ENCODE assay signal across 1 cellular context in the genomic region with DNA sequence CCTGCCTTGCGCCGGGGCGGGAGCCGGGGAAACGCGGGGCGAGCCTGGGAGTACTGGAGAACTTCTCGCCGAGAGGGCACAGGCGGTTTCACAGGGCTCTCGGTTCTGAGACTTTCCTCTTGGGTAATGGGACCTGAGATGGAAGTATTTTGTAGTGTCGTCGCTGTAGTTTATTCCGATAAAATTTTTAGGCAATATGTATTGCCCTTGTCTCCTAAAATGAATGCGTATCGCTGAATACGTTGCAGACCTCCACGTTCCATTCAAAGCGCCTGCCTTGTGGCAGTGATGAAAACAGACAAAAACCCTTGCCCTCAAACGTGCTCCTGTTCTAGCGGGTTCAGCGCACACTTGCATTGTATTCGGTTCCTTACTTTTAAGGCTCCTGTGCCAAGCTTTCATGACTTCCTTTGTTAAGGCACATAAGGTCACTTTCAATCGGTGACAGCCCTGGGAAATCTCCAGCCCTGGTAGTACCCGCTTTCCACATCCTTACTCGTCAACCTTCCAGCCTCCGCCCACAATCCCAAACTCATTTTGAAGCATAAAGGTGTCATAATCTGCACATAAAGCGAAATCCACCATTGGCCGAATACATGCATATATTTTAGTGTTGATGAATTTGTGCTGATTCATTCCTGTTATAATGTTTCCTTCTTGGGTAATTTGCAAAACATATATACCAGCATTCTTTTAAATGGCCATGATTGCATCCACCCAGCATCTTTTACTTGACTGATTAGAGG.
A peak's percentile ranks its signal among the peaks of the same experiment; 100 is the strongest.
TF ChIP-seq lines count a peak whose summit lies in the region.

No MANE protein-coding gene starts in this region.

TF ChIP-seq in IMR-90, 13 proteins besides CTCF, POLR2A, EP300 and RAD21:
- TF ChIP-seq BHLHE40 (IDR thresholded peaks at IDR 0.05; ENCODE audit: low read depth, low read length): no peak
- peak; percentile 45; the same call in 1 of the 2 replicates for TF ChIP-seq MAFK (IDR thresholded peaks at IDR 0.05; ENCODE audit: low read depth, low read length)
- peak; percentile 55 for TF ChIP-seq NFE2L2 (IDR thresholded peaks at IDR 0.05; ENCODE audit: low read depth, low read length)
- no peak for TF ChIP-seq FOS (IDR thresholded peaks at IDR 0.05; ENCODE audit: low read depth, low read length)
